In the genomic region with DNA sequence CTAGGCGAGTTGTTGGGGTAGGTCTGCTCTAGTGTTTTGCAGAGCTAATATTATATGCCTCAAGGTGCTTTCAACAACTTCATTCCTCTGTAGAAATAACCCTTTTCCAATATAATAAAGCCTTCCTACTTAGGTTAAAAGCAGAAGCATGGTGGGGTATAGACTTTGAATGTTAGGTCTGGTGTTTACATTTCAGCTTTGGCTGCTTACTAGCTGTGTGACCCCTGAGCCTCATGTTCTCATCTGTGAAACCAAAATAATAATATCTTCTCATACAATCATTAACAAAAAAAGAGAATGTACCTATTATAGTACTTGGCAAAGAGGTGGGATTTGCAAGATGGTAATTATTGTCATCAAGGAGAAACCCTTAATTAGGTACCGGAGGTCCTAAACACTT, we compare ENCODE assay signal across 29 cellular contexts.
"Had no signal": no experiment of that assay in that cellular context is flagged by ENCODE, and none has a peak within 500 bp of the region (broad histone marks: within the 10 kb centered on the region; RNA-seq: fewer than 3 reads in every experiment).

No MANE protein-coding gene starts in this region.

- H3K36me3 ChIP-seq: colonic mucosa had no signal

- H3K9me3 ChIP-seq: colonic mucosa, esophagus muscularis mucosa, esophagus squamous epithelium, gastrocnemius medialis, gastroesophageal sphincter, heart left ventricle, heart right ventricle had no signal

- H3K27ac ChIP-seq: colonic mucosa, coronary artery, dorsolateral prefrontal cortex, epithelial cell of prostate, esophagus muscularis mucosa, esophagus squamous epithelium, foreskin keratinocyte, gastrocnemius medialis, gastroesophageal sphincter, heart left ventricle, heart right ventricle had no signal

- H3K4me3 ChIP-seq: colonic mucosa, coronary artery, dorsolateral prefrontal cortex, esophagus muscularis mucosa, esophagus squamous epithelium, gastrocnemius medialis, gastroesophageal sphincter, heart left ventricle, heart right ventricle had no signal

- H3K9me3 Mint-ChIP-seq: dendritic cell treated with granulocyte-macrophage colony-stimulating factor and Interleukin-4, amounts not matched to agents 40 ng/mL and 50 ng/mL, for 4 days; effector memory CD8-positive, alpha-beta T cell; endodermal cell had no signal

- FAIRE-seq: colon, endometrium, endothelial cell of umbilical vein, frontal cortex had no signal

- H3K27me3 Mint-ChIP-seq: dendritic cell treated with granulocyte-macrophage colony-stimulating factor and Interleukin-4, amounts not matched to agents 40 ng/mL and 50 ng/mL, for 4 days; effector memory CD8-positive, alpha-beta T cell had no signal

- H3K4me3 Mint-ChIP-seq: dendritic cell treated with granulocyte-macrophage colony-stimulating factor and Interleukin-4, amounts not matched to agents 40 ng/mL and 50 ng/mL, for 4 days; effector memory CD8-positive, alpha-beta T cell; endodermal cell had no signal

- H3K27me3 ChIP-seq: colonic mucosa, dorsolateral prefrontal cortex, esophagus muscularis mucosa, esophagus squamous epithelium, foreskin keratinocyte, gastrocnemius medialis, gastroesophageal sphincter, heart left ventricle, heart right ventricle had no signal

- DNase-seq: colonic mucosa; cortex of kidney; dermis blood vessel endothelial cell; dorsolateral prefrontal cortex; effector CD4-positive, alpha-beta T cell; effector CD8-positive, alpha-beta T cell; effector memory CD4-positive, alpha-beta T cell; effector memory CD8-positive, alpha-beta T cell; endodermal cell; erythroblast; esophagus squamous epithelium; foreskin fibroblast; foreskin keratinocyte; foreskin melanocyte; gastrocnemius medialis; glutamatergic neuron; head of caudate nucleus; heart left ventricle; heart right ventricle had no signal

- H3K4me1 ChIP-seq: colonic mucosa, gastrocnemius medialis had no signal

- ATAC-seq: effector memory CD8-positive, alpha-beta T cell; esophagus mucosa; foreskin keratinocyte; gastrocnemius medialis; gastroesophageal sphincter; heart left ventricle; heart right ventricle had no signal

- H3K27ac Mint-ChIP-seq: dendritic cell treated with granulocyte-macrophage colony-stimulating factor and Interleukin-4, amounts not matched to agents 40 ng/mL and 50 ng/mL, for 4 days; effector memory CD8-positive, alpha-beta T cell; endodermal cell had no signal
